In the genomic region with DNA sequence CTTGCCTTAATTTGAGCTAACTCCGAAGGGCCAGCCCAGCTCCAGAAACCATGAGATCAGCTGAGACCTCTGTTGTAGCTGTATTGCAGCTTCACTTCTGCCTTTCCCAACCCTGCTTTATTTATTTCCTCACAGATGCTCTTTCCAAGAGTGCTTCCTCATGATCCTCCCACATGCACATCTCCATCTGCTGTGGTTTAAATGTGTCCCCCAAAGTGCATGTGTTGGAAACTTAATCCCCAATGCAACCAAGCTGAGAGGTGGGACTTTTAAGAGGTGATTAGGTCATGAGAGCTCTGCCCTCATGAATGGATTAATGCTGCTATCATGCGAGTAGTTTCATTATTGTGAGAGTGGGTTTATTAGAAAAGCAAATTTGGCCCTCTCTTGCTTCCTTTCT, we compare ENCODE assay signal across 17 cellular contexts.
DNase-seq lines count a peak whose midpoint lies in the region; ATAC-seq and TF ChIP-seq lines count a peak whose summit lies in the region.
"Had no signal": no experiment of that assay in that cellular context is flagged by ENCODE, and none has a peak within 500 bp of the region (broad histone marks: within the 10 kb centered on the region; RNA-seq: fewer than 3 reads in every experiment).

No MANE protein-coding gene starts in this region.

- H3K27ac ChIP-seq in right atrium auricular region (no peak overlapping the region), dorsolateral prefrontal cortex (peak overlapping the region in 35 of 59 donors; percentile 7 to 73 (median 46)), breast epithelium (peak overlapping the region in 1 of 2 donors; percentile 70)
- H3K27ac ChIP-seq: thoracic aorta had no signal

- peak overlapping the region; percentile 66 to 69 for H3K4me3 Mint-ChIP-seq in stimulated activated naive CD8-positive, alpha-beta T cell treated with anti-CD3 and anti-CD28 coated beads, Interleukin-15, amount 100 ng/mL, for 72 hours
- H3K4me3 Mint-ChIP-seq: activated naive CD4-positive, alpha-beta T cell treated with anti-CD3 and anti-CD28 coated beads for 36 hours had no signal

- no peak for DNase-seq in Right ventricle myocardium superior
- DNase-seq in right atrium auricular region (ENCODE audit: low spot score) = no peak
- peak; percentile 99 for DNase-seq in NCI-H524 treated with DMSO at 0.1 percent for 48 hours (lab: John Stamatoyannopoulos, UW)
- peak in 2 of 10 donors; percentile 3 to 27 for DNase-seq in dorsolateral prefrontal cortex
- DNase-seq in stimulated activated naive CD8-positive, alpha-beta T cell treated with anti-CD3 and anti-CD28 coated beads, Interleukin-15, amount 100 ng/mL, for 72 hours = no peak
- no peak for DNase-seq in GOT3 (lab: John Stamatoyannopoulos, UW)
- no peak for DNase-seq in breast epithelium (ENCODE audit: low spot score in 2 of 2)
- DNase-seq in NCI-H510A treated with DMSO at 0.1 percent for 48 hours (lab: John Stamatoyannopoulos, UW) = no peak
- DNase-seq: activated naive CD4-positive, alpha-beta T cell treated with anti-CD3 and anti-CD28 coated beads for 36 hours; AML-193; caudate nucleus; IMR-90; NCI-H1417; Peyer's patch; stimulated activated CD4-positive, alpha-beta T cell treated with anti-CD3 and anti-CD28 coated beads, Interleukin-15, amount 100 ng/mL, for 24 hours had no signal

- intact Hi-C loops in Right ventricle myocardium superior (cut with DNase I) (no loop called here), dorsolateral prefrontal cortex (cut with DNase I) (no loop called here), breast epithelium (cut with DNase I; ENCODE audit: low total_unique reads) (no loop called here)

- H3K4me1 ChIP-seq in right atrium auricular region (no peaks in the 10 kb centered on the region), breast epithelium (no peaks in the 10 kb centered on the region)

- TF ChIP-seq CTCF in right atrium auricular region (IDR thresholded peaks at IDR 0.05) = no peak
- no peak for TF ChIP-seq CTCF in dorsolateral prefrontal cortex (IDR thresholded peaks at IDR 0.05 in 54 of 56, conservative IDR thresholded peaks at IDR 0.05 in 2 of 56; ENCODE audit: low read depth in 1 of 56, partially characterized antibody in 56 of 56)
- TF ChIP-seq CTCF in breast epithelium (IDR thresholded peaks at IDR 0.05) = no peak

- no peak overlapping the region for H3K4me3 ChIP-seq in right atrium auricular region
- no peak overlapping the region for H3K4me3 ChIP-seq in dorsolateral prefrontal cortex
- no peak overlapping the region for H3K4me3 ChIP-seq in breast epithelium
- H3K4me3 ChIP-seq: Peyer's patch, thoracic aorta had no signal

- H3K9me3 Mint-ChIP-seq in stimulated activated naive CD8-positive, alpha-beta T cell treated with anti-CD3 and anti-CD28 coated beads, Interleukin-15, amount 100 ng/mL, for 72 hours = peaks cover 29 to 36% of the 10 kb centered on the region in 2 donors

- peaks cover 64% of the 10 kb centered on the region for H3K4me1 Mint-ChIP-seq in stimulated activated naive CD8-positive, alpha-beta T cell treated with anti-CD3 and anti-CD28 coated beads, Interleukin-15, amount 100 ng/mL, for 72 hours

- peak overlapping the region; percentile 91 to 95 for H3K27ac Mint-ChIP-seq in stimulated activated naive CD8-positive, alpha-beta T cell treated with anti-CD3 and anti-CD28 coated beads, Interleukin-15, amount 100 ng/mL, for 72 hours
- H3K27ac Mint-ChIP-seq: progenitor cell of endocrine pancreas had no signal

- TF ChIP-seq POLR2A in breast epithelium (IDR thresholded peaks at IDR 0.05) = no peak

- ATAC-seq in Right ventricle myocardium superior (ENCODE audit: poor library complexity) = peak; percentile 57
- ATAC-seq in stimulated activated naive CD8-positive, alpha-beta T cell treated with anti-CD3 and anti-CD28 coated beads, Interleukin-15, amount 100 ng/mL, for 72 hours = no peak

- H3K36me3 ChIP-seq in right atrium auricular region (no peaks in the 10 kb centered on the region), breast epithelium (no peaks in the 10 kb centered on the region)
- H3K36me3 ChIP-seq: Peyer's patch, thoracic aorta had no signal

- no peaks in the 10 kb centered on the region for H3K27me3 Mint-ChIP-seq in stimulated activated naive CD8-positive, alpha-beta T cell treated with anti-CD3 and anti-CD28 coated beads, Interleukin-15, amount 100 ng/mL, for 72 hours

- H3K27me3 ChIP-seq in right atrium auricular region (no peaks in the 10 kb centered on the region), dorsolateral prefrontal cortex (peaks cover 0 to 2% (median 0%) of the 10 kb centered on the region in 45 donors), breast epithelium (no peaks in the 10 kb centered on the region)
- H3K27me3 ChIP-seq: Peyer's patch had no signal

- no peaks in the 10 kb centered on the region for H3K9me3 ChIP-seq in right atrium auricular region
- H3K9me3 ChIP-seq in breast epithelium = no peaks in the 10 kb centered on the region
- H3K9me3 ChIP-seq: Peyer's patch, thoracic aorta had no signal

Comparison
In these comparisons a context has a peak if more than half of its experiments do, and no peak if none do; other contexts are left out.
1. H3K27ac ChIP-seq: peak in dorsolateral prefrontal cortex (35 of 59); none in right atrium auricular region (0 of 2).